18 cellular contexts compared by ENCODE assay signal in the genomic region with DNA sequence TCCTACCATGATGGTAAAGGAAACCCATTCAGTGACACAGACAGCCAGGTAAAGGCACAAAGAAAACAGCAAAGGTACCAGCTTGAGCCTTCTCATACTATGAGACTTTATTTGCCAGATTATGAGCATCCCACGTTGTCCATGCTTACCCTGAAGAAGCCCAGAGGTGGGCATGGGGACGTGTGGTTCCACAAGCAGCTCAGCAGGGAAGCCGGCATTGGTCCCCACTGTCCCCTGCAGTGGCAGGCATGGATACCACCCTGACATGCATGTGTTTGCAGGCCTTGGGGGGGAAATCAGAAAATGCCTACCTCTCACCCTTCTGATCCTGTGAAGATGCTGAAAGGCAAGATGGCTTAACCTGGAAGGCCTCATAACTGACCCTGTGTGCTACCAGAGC.
A peak's percentile ranks its signal among the peaks of the same experiment; 100 is the strongest.
DNase-seq lines count a peak whose midpoint lies in the region; ATAC-seq and TF ChIP-seq lines count a peak whose summit lies in the region.
"Had no signal": no experiment of that assay in that cellular context is flagged by ENCODE, and none has a peak within 500 bp of the region (broad histone marks: within the 10 kb centered on the region; RNA-seq: fewer than 3 reads in every experiment).

No MANE protein-coding gene starts in this region.

- ATAC-seq in DND-41 (ENCODE audit: insufficient read depth, low read depth): no peak

- DNase-seq in DND-41 (no peak), SJSA1 (ENCODE audit: low read depth in 1 of 2, low spot score in 2 of 2) (peak; percentile 63 to 89), neuronal stem cell (ENCODE audit: low spot score) (no peak), NCI-H1092 treated with DMSO at 0.1 percent for 48 hours (lab: John Stamatoyannopoulos, UW) (no peak), lower leg skin (ENCODE audit: low spot score in 2 of 2) (no peak), ACHN (no peak)
- DNase-seq: 8988T; AML-193; C1 segment of cervical spinal cord; CD4-positive, alpha-beta memory T cell; CD4-positive, CD25-positive, alpha-beta regulatory T cell; CD8-positive, alpha-beta memory T cell; COR-L47; DMS 273 treated with DMSO at 0.1 percent for 48 hours; DMS153; DMS53; DMS79; GF-D8 had no signal

- TF ChIP-seq CTCF in DND-41 (IDR thresholded peaks at IDR 0.05; ENCODE audit: borderline replicate concordance, extremely low read depth, low read length, poor library complexity, severe bottlenecking): no peak
- TF ChIP-seq CTCF in lower leg skin (IDR thresholded peaks at IDR 0.05): no peak

- no peak overlapping the region for H3K4ac ChIP-seq in neuronal stem cell (ENCODE audit: low read length)

- H3K14ac ChIP-seq in neuronal stem cell (ENCODE audit: low read length): peak overlapping the region; percentile 43

- H3K4me3 ChIP-seq in DND-41 (ENCODE audit: low read depth in 1 of 2, low read length in 2 of 2) (no peak overlapping the region), SJSA1 (no peak overlapping the region), neuronal stem cell (ENCODE audit: low read length in 2 of 2) (no peak overlapping the region), lower leg skin (ENCODE audit: low read depth, poor library complexity, severe bottlenecking) (no peak overlapping the region)

- peaks cover 2% of the 10 kb centered on the region for H3K79me1 ChIP-seq in neuronal stem cell (ENCODE audit: low read depth, low read length)

- H3K4me2 ChIP-seq in DND-41 (ENCODE audit: insufficient read depth, low read length) (peak overlapping the region; percentile 42), neuronal stem cell (ENCODE audit: insufficient read depth, low read length, poor library complexity, severe bottlenecking) (no peak overlapping the region)

- no peak overlapping the region for H2BK5ac ChIP-seq in neuronal stem cell (ENCODE audit: low read length)

- no peaks in the 10 kb centered on the region for H3K9me3 ChIP-seq in DND-41 (ENCODE audit: insufficient read depth, low read length, severe bottlenecking)
- peaks cover 28% of the 10 kb centered on the region for H3K9me3 ChIP-seq in SJSA1 (replicated peaks)
- H3K9me3 ChIP-seq in neuronal stem cell (replicated peaks in 1 of 2; ENCODE audit: control insufficient read depth in 2 of 2, insufficient read depth in 1 of 2, low read depth in 1 of 2, low read length in 2 of 2): peaks cover 0 to 2% of the 10 kb centered on the region in 2 donors

- no peak for TF ChIP-seq POLR2A in lower leg skin (IDR thresholded peaks at IDR 0.05)

- H3K18ac ChIP-seq in neuronal stem cell (ENCODE audit: low read length): no peak overlapping the region

- H2AK5ac ChIP-seq in neuronal stem cell (ENCODE audit: low read depth, low read length): no peak overlapping the region

- no peak overlapping the region for H4K91ac ChIP-seq in neuronal stem cell (ENCODE audit: low read depth, low read length, poor library complexity)

- no peak overlapping the region for H2BK12ac ChIP-seq in neuronal stem cell (ENCODE audit: low read length)

- in situ Hi-C loops in ACHN (cut with HindIII; ENCODE audit: low pct_ligation_motif_present, low pct_unique_long_range_greater_than_20kb, low sequenced_read_pairs): no loop called here

- no peak overlapping the region for H2AFZ ChIP-seq in DND-41 (ENCODE audit: low read depth, low read length)
- no peak overlapping the region for H2AFZ ChIP-seq in neuronal stem cell (ENCODE audit: low read length)

- H3K4me1 ChIP-seq in DND-41 (ENCODE audit: insufficient read depth, low read length) (peaks cover 23% of the 10 kb centered on the region), SJSA1 (replicated peaks) (no peaks in the 10 kb centered on the region), neuronal stem cell (ENCODE audit: control insufficient read depth in 2 of 2, insufficient read depth in 1 of 2, low read depth in 1 of 2, low read length in 2 of 2) (peaks cover 0 to 6% of the 10 kb centered on the region in 2 donors)

- WGBS in neuronal stem cell (ENCODE audit: extremely low coverage in 2 of 2, insufficient read length in 2 of 2, insufficient replicate concordance in 1 of 2), 2 donors: no CpG with 5 or more reads among the region's 3 CpGs
- WGBS in lower leg skin, 2 donors: 75 to 91% methylated on average over 3 of the region's 3 CpGs

- H3K27me3 ChIP-seq in DND-41 (ENCODE audit: insufficient read depth, low read length, poor library complexity) (no peaks in the 10 kb centered on the region), SJSA1 (replicated peaks) (peaks cover 82% of the 10 kb centered on the region), neuronal stem cell (ENCODE audit: control insufficient read depth in 3 of 3, insufficient read depth in 3 of 3, low read depth in 1 of 3, low read length in 3 of 3) (no peaks in the 10 kb centered on the region)

- H4K8ac ChIP-seq in neuronal stem cell (ENCODE audit: low read depth, low read length): no peak overlapping the region

- no peaks in the 10 kb centered on the region; the same call in 1 of the 2 replicates for H4K20me1 ChIP-seq in DND-41 (ENCODE audit: insufficient read depth, low read length)

- intact Hi-C loops in lower leg skin (cut with DNase I; ENCODE audit: low total_unique reads): no loop called here

- H3K27ac ChIP-seq in DND-41 (ENCODE audit: low read length): peak overlapping the region; percentile 7; the same call in 1 of the 2 replicates
- H3K27ac ChIP-seq in SJSA1: no peak overlapping the region
- no peak overlapping the region for H3K27ac ChIP-seq in neuronal stem cell (replicated peaks; ENCODE audit: low read length)

- H3K23ac ChIP-seq in neuronal stem cell (ENCODE audit: low read depth, low read length, poor library complexity): no peak overlapping the region

- H3K36me3 ChIP-seq in DND-41 (ENCODE audit: insufficient read depth, low read length) (no peaks in the 10 kb centered on the region), SJSA1 (no peaks in the 10 kb centered on the region), neuronal stem cell (replicated peaks in 1 of 2; ENCODE audit: control insufficient read depth in 2 of 2, insufficient read depth in 2 of 2, low read length in 2 of 2) (no peaks in the 10 kb centered on the region)

- no peaks in the 10 kb centered on the region for H3K79me2 ChIP-seq in DND-41 (ENCODE audit: insufficient read depth, low read length)

- no peak overlapping the region for H2BK120ac ChIP-seq in neuronal stem cell (ENCODE audit: low read depth, low read length)

- H3K9ac ChIP-seq in DND-41 (ENCODE audit: low read depth, low read length): no peak overlapping the region
- no peak overlapping the region for H3K9ac ChIP-seq in neuronal stem cell (ENCODE audit: low read depth, low read length, poor library complexity)

- H2BK15ac ChIP-seq in neuronal stem cell (ENCODE audit: low read length): no peak overlapping the region

Comparison
In these comparisons a context has a peak if more than half of its experiments do, and no peak if none do; other contexts are left out.
1. DNase-seq: peak in SJSA1 (2 of 2); none in DND-41 (single experiment), neuronal stem cell (single experiment), NCI-H1092 treated with DMSO at 0.1 percent for 48 hours (single experiment), lower leg skin (0 of 2) and ACHN (single experiment).